Comparison of ENCODE assay signal across 20 cellular contexts in genomic region chr5:31966931-31967330, GRCh38.
A peak's percentile ranks its signal among the peaks of the same experiment; 100 is the strongest.
DNase-seq lines count a peak whose midpoint lies in the region; ATAC-seq, FAIRE-seq and TF ChIP-seq lines count a peak whose summit lies in the region.
"Had no signal": no experiment of that assay in that cellular context is flagged by ENCODE, and none has a peak within 500 bp of the region (broad histone marks: within the 10 kb centered on the region; RNA-seq: fewer than 3 reads in every experiment).

No MANE protein-coding gene starts in this region.

- H3K36me3 ChIP-seq in keratinocyte (ENCODE audit: control insufficient read depth in 2 of 2, extremely low read depth in 1 of 2, insufficient read depth in 2 of 2, low read length in 2 of 2), result no peaks in the 10 kb centered on the region
- no peaks in the 10 kb centered on the region for H3K36me3 ChIP-seq in testis (ENCODE audit: low read depth, missing control alignments)
- H3K36me3 ChIP-seq in ascending aorta, result no peaks in the 10 kb centered on the region
- H3K36me3 ChIP-seq: BLaER1 had no signal

- H3K27ac ChIP-seq in RWPE1 (peak overlapping the region; percentile 36), keratinocyte (ENCODE audit: control insufficient read depth, insufficient read depth, low read length) (no peak overlapping the region), testis (peak overlapping the region; percentile 39 to 47), right cardiac atrium (ENCODE audit: low read length) (no peak overlapping the region), ascending aorta (no peak overlapping the region)
- H3K27ac ChIP-seq: BLaER1, C4-2B had no signal

- no peak for TF ChIP-seq POLR2A in testis (IDR thresholded peaks at IDR 0.05)

- no peaks in the 10 kb centered on the region for H3K79me2 ChIP-seq in keratinocyte (ENCODE audit: control insufficient read depth, insufficient read depth, low read length)

- no peak overlapping the region for H3K9ac ChIP-seq in keratinocyte (ENCODE audit: control insufficient read depth, extremely low read depth, insufficient read depth, low read length)
- H3K9ac ChIP-seq: BLaER1 had no signal

- no peak overlapping the region for H3K4me3 ChIP-seq in keratinocyte (ENCODE audit: control insufficient read depth in 2 of 3, extremely low read depth in 1 of 3, insufficient read depth in 2 of 3, low read depth in 1 of 3, low read length in 3 of 3)
- no peak overlapping the region for H3K4me3 ChIP-seq in testis
- H3K4me3 ChIP-seq in right cardiac atrium (ENCODE audit: low read length), result no peak overlapping the region
- H3K4me3 ChIP-seq in ascending aorta, result no peak overlapping the region
- H3K4me3 ChIP-seq: BLaER1, GM23338 had no signal

- ATAC-seq in right cardiac atrium, result no peak
- ATAC-seq: CD8-positive, alpha-beta T cell; GM23338; HCT116 had no signal

- DNase-seq in RWPE1 (ENCODE audit: low spot score) (no peak), keratinocyte (ENCODE audit: low read depth, low spot score) (no peak), testis (no peak), HCEC 1CT (no peak), NCI-H1048 (lab: John Stamatoyannopoulos, UW) (no peak), right cardiac atrium (no peak), ascending aorta (ENCODE audit: low spot score in 2 of 2) (no peak)
- DNase-seq: Caco-2; CD4-positive, CD25-positive, alpha-beta regulatory T cell; CD8-positive, alpha-beta T cell; DMS153; DND-41 had no signal

- H3K9me3 ChIP-seq in keratinocyte (ENCODE audit: control insufficient read depth, low read depth, low read length), result no peaks in the 10 kb centered on the region
- no peaks in the 10 kb centered on the region for H3K9me3 ChIP-seq in testis
- no peaks in the 10 kb centered on the region for H3K9me3 ChIP-seq in right cardiac atrium (ENCODE audit: control insufficient read depth, low read length)
- no peaks in the 10 kb centered on the region for H3K9me3 ChIP-seq in ascending aorta
- H3K9me3 ChIP-seq: Caco-2 had no signal

- CTCF ChIA-PET in RWPE1 (lab: Yijun Ruan, JAX), result no interaction called here

- WGBS in testis, 2 donors, result 71 to 76% methylated on average over 5 of the region's 5 CpGs
- 93% methylated on average over 5 of the region's 5 CpGs for WGBS in right cardiac atrium

- H3K9me1 ChIP-seq in keratinocyte (ENCODE audit: control insufficient read depth, extremely low read depth, insufficient read depth, low read length), result peaks cover 3% of the 10 kb centered on the region

- no peak for FAIRE-seq in keratinocyte (lab: Jason Lieb, UNC)
- FAIRE-seq: G401.6, GM12892, GM19239, H54 had no signal

- H3K27me3 ChIP-seq in keratinocyte (ENCODE audit: control insufficient read depth, extremely low read depth, insufficient read depth, low read length) (no peaks in the 10 kb centered on the region), testis (no peaks in the 10 kb centered on the region), right cardiac atrium (ENCODE audit: control insufficient read depth, insufficient read depth) (no peaks in the 10 kb centered on the region), ascending aorta (no peaks in the 10 kb centered on the region)
- H3K27me3 ChIP-seq: BLaER1 had no signal

- TF ChIP-seq CTCF in RWPE1 (conservative IDR thresholded peaks at IDR 0.05; ENCODE audit: low read depth) (no peak), keratinocyte (optimal IDR thresholded peaks at IDR 0.05 in 1 of 3, IDR thresholded peaks at IDR 0.05 in 1 of 3, conservative IDR thresholded peaks at IDR 0.05 in 1 of 3; ENCODE audit: extremely low read depth in 1 of 3, insufficient read depth in 2 of 3, low read length in 3 of 3) (no peak), testis (IDR thresholded peaks at IDR 0.05) (no peak), ascending aorta (IDR thresholded peaks at IDR 0.05) (no peak)

- H4K20me1 ChIP-seq in keratinocyte (ENCODE audit: control insufficient read depth, extremely low read depth, insufficient read depth, low read length), result no peaks in the 10 kb centered on the region
- H4K20me1 ChIP-seq: BLaER1 had no signal

- H3K4me1 ChIP-seq in keratinocyte (ENCODE audit: control insufficient read depth, extremely low read depth, insufficient read depth, low read length), result peaks cover 37% of the 10 kb centered on the region
- H3K4me1 ChIP-seq in testis, result peaks cover 48% of the 10 kb centered on the region
- H3K4me1 ChIP-seq in right cardiac atrium (ENCODE audit: control insufficient read depth, insufficient read depth, low read length), result peaks cover 8% of the 10 kb centered on the region
- H3K4me1 ChIP-seq in ascending aorta, result peaks cover 0 to 12% of the 10 kb centered on the region in 2 donors
- H3K4me1 ChIP-seq: Caco-2 had no signal

- peak overlapping the region; percentile 56 for H2AFZ ChIP-seq in keratinocyte (ENCODE audit: control insufficient read depth, low read length)
- H2AFZ ChIP-seq: GM23338 had no signal

- intact Hi-C loops in testis (cut with DNase I; ENCODE audit: low total_unique reads) (no loop called here), right cardiac atrium (cut with DNase I) (no loop called here), ascending aorta (cut with DNase I) (no loop called here)

- dilution Hi-C loops in keratinocyte (cut with MboI; ENCODE audit: extremely low pct_ligation_motif_present, low sequenced_read_pairs), result no loop called here

- peak overlapping the region; percentile 22 for H3K4me2 ChIP-seq in keratinocyte (ENCODE audit: control insufficient read depth, extremely low read depth, insufficient read depth, low read depth, low read length)
- H3K4me2 ChIP-seq: BLaER1 had no signal

- POLR2A ChIA-PET in RWPE1 (lab: Yijun Ruan, JAX; ENCODE audit: low non-redundant PET), result no interaction called here

Comparison
In these comparisons a context has a peak if more than half of its experiments do, and no peak if none do; other contexts are left out.
1. H3K27ac ChIP-seq: peak in RWPE1 (single experiment) and testis (2 of 2); none in keratinocyte (single experiment), right cardiac atrium (single experiment) and ascending aorta (0 of 2).